8 cellular contexts compared by ENCODE assay signal in genomic region chr2:241733391-241734207, GRCh38. TPM values are rescaled to one million over a fixed set of nuclear protein-coding genes. Genes with fewer than 3 reads are reported as not detected.
DNase-seq lines count a peak whose midpoint lies in the region; ATAC-seq and TF ChIP-seq lines count a peak whose summit lies in the region.

No MANE protein-coding gene starts in this region.

- TF ChIP-seq EP300 in tibial nerve (IDR thresholded peaks at IDR 0.05) = no peak

- H3K27me3 ChIP-seq in lower lobe of right lung (ENCODE audit: low read depth) (no peaks in the 10 kb centered on the region), tibial nerve (no peaks in the 10 kb centered on the region)

- no peaks in the 10 kb centered on the region for H3K36me3 ChIP-seq in lower lobe of right lung
- H3K36me3 ChIP-seq in tibial nerve = peaks cover 0 to 9% (median 0%) of the 10 kb centered on the region in 3 donors

- H3K4me1 ChIP-seq in lower lobe of right lung (peaks cover 18% of the 10 kb centered on the region), tibial nerve (peaks cover 0 to 28% (median 7%) of the 10 kb centered on the region in 4 donors)

- no peaks in the 10 kb centered on the region for H3K27me3 Mint-ChIP-seq in activated T-cell treated with anti-CD3 and anti-CD28 coated beads, Interleukin-2, amount 50 U/mL, for 24 hours

- H3K36me3 Mint-ChIP-seq in activated T-cell treated with anti-CD3 and anti-CD28 coated beads, Interleukin-2, amount 50 U/mL, for 24 hours (ENCODE audit: low read depth) = peaks cover 26% of the 10 kb centered on the region

- in situ Hi-C loops in astrocyte of the spinal cord (cut with HindIII; ENCODE audit: low sequenced_read_pairs) = no loop called here

- H3K9me3 ChIP-seq in lower lobe of right lung (no peaks in the 10 kb centered on the region), tibial nerve (no peaks in the 10 kb centered on the region)

- WGBS in tibial nerve, 2 donors = 80 to 84% methylated on average over 23 of the region's 23 CpGs

- no peak for ATAC-seq in lower lobe of right lung
- ATAC-seq in GM18498 (IDR thresholded peaks at IDR 0.05; ENCODE audit: unreplicated experiment) = no peak
- ATAC-seq in HG03469 (IDR thresholded peaks at IDR 0.05; ENCODE audit: unreplicated experiment) = no peak
- no peak for ATAC-seq in GM21723 (IDR thresholded peaks at IDR 0.05; ENCODE audit: unreplicated experiment)

- H3K4me3 Mint-ChIP-seq in activated T-cell treated with anti-CD3 and anti-CD28 coated beads, Interleukin-2, amount 50 U/mL, for 24 hours = peak overlapping the region; percentile 49

- no peaks in the 10 kb centered on the region for H3K9me3 Mint-ChIP-seq in activated T-cell treated with anti-CD3 and anti-CD28 coated beads, Interleukin-2, amount 50 U/mL, for 24 hours

- DNase-seq in activated T-cell treated with anti-CD3 and anti-CD28 coated beads, Interleukin-2, amount 50 U/mL, for 24 hours = no peak
- DNase-seq in activated T-cell treated with anti-CD3 and anti-CD28 coated beads, Interleukin-2, amount 50 U/mL, for 1 hour = no peak
- DNase-seq in astrocyte of the spinal cord (ENCODE audit: low read depth, low spot score) (no peak), lower lobe of right lung (peak; percentile 47), tibial nerve (ENCODE audit: low spot score in 2 of 2) (no peak)

- intact Hi-C loops in lower lobe of right lung (cut with DNase I) = no loop called here

- H3K4me3 ChIP-seq in astrocyte of the spinal cord (ENCODE audit: low read depth, low read length) = peak overlapping the region; percentile 42
- peak overlapping the region; percentile 100 for H3K4me3 ChIP-seq in lower lobe of right lung
- H3K4me3 ChIP-seq in tibial nerve = peak overlapping the region; percentile 66 to 95 (median 90)

- H3K27ac ChIP-seq in lower lobe of right lung (peak overlapping the region; percentile 91), tibial nerve (peak overlapping the region; percentile 66 to 90 (median 74))

- TF ChIP-seq POLR2A in tibial nerve (IDR thresholded peaks at IDR 0.05) = no peak

- peaks cover 57% of the 10 kb centered on the region for H3K4me1 Mint-ChIP-seq in activated T-cell treated with anti-CD3 and anti-CD28 coated beads, Interleukin-2, amount 50 U/mL, for 24 hours (ENCODE audit: low read depth)

- TF ChIP-seq CTCF in astrocyte of the spinal cord (IDR thresholded peaks at IDR 0.05; ENCODE audit: low read depth, low read length) (no peak), lower lobe of right lung (IDR thresholded peaks at IDR 0.05) (no peak), tibial nerve (IDR thresholded peaks at IDR 0.05) (no peak)

- no peak overlapping the region for H3K27ac Mint-ChIP-seq in activated T-cell treated with anti-CD3 and anti-CD28 coated beads, Interleukin-2, amount 50 U/mL, for 24 hours

RNA-seq across cellular contexts. Expression of gene D2HGDH, which starts 0.8 kb away (rescaled TPM):
- total RNA-seq in lower lobe of right lung (29.4 TPM), tibial nerve (10 to 100 TPM; 24.7 to 58.8 (median 43.9) TPM)

RNA-seq across cellular contexts. Expression of gene ING5, which starts 31.8 kb away (rescaled TPM):
- total RNA-seq in lower lobe of right lung (36.5 TPM), tibial nerve (10 to 100 TPM; 33.4 to 73.3 (median 56.2) TPM)

RNA-seq across cellular contexts. Expression of gene GAL3ST2, which starts 43.0 kb away (rescaled TPM):
- total RNA-seq in lower lobe of right lung = not detected
- 1 to 10 TPM in 1 of 4 donors, under 1 TPM in 2, not detected in 1; 0.21 to 3.9 (median 0.30) TPM for total RNA-seq in tibial nerve

RNA-seq across cellular contexts. Expression of gene DTYMK, which starts 47.0 kb away (rescaled TPM):
- total RNA-seq in lower lobe of right lung = 17.3 TPM
- total RNA-seq in tibial nerve = 10 to 100 TPM; 20.5 to 35.4 (median 21.3) TPM

Comparison
In these comparisons a context has a peak if more than half of its experiments do, and no peak if none do; other contexts are left out.
1. H3K4me3 ChIP-seq: peak in every context shown above with its lines; median percentile 100 in lower lobe of right lung; 90 in tibial nerve; 42 in astrocyte of the spinal cord.